Comparison of ENCODE assay signal across 11 cellular contexts in genomic region chr9:19154135-19154612, GRCh38. TPM values are rescaled to one million over a fixed set of nuclear protein-coding genes. Genes with fewer than 3 reads are reported as not detected.
A peak's percentile ranks its signal among the peaks of the same experiment; 100 is the strongest.
DNase-seq lines count a peak whose midpoint lies in the region; ATAC-seq and TF ChIP-seq lines count a peak whose summit lies in the region.
"Had no signal": no experiment of that assay in that cellular context is flagged by ENCODE, and none has a peak within 500 bp of the region (broad histone marks: within the 10 kb centered on the region; RNA-seq: fewer than 3 reads in every experiment).

No MANE protein-coding gene starts in this region.

- H3K9me3 ChIP-seq in upper lobe of left lung, result no peaks in the 10 kb centered on the region
- H3K9me3 ChIP-seq: BLaER1 had no signal

- ATAC-seq in activated CD8-positive, alpha-beta T cell treated with anti-CD3 and anti-CD28 coated beads for 36 hours, result peak; percentile 32
- no peak for ATAC-seq in activated CD8-positive, alpha-beta T cell treated with anti-CD3 and anti-CD28 coated beads, Interleukin-2, amount 10 ng/mL, durations not matched to agents 7 days and 5 days
- ATAC-seq in upper lobe of left lung (ENCODE audit: low FRiP score in 2 of 2), result peak; percentile 80 to 94
- no peak for ATAC-seq in stimulated activated memory B cell treated with anti-CD40 and anti-IgM and Interleukin-4, amounts not matched to agents 10 μg/mL and 1 μg/mL and 100 μg/mL, for 72 hours

- CTCF ChIA-PET in activated CD8-positive, alpha-beta T cell treated with anti-CD3 and anti-CD28 coated beads for 36 hours (lab: Charles Lee), result interaction anchor here (1.1 to 1.6 kb wide), 2 partner anchors 21 to 126 kb away, joined by 3 to 4 read pairs; no protein-coding TSS in a partner anchor
- CTCF ChIA-PET in activated CD8-positive, alpha-beta T cell treated with anti-CD3 and anti-CD28 coated beads, Interleukin-2, amount 10 ng/mL, durations not matched to agents 7 days and 5 days (lab: Charles Lee), result interaction anchor here (0.7 to 3.3 kb wide), 5 partner anchors 19 to 225 kb away, joined by 3 to 21 read pairs (median 3); no protein-coding TSS in a partner anchor

- peak in 1 of 4 donors; percentile 58 for TF ChIP-seq EP300 in upper lobe of left lung (IDR thresholded peaks at IDR 0.05)

- WGBS in upper lobe of left lung, 2 donors, result 42 to 48% methylated on average over 5 of the region's 5 CpGs

- no peak overlapping the region for H3K4me3 Mint-ChIP-seq in activated CD8-positive, alpha-beta T cell treated with anti-CD3 and anti-CD28 coated beads for 36 hours
- no peak overlapping the region for H3K4me3 Mint-ChIP-seq in activated CD8-positive, alpha-beta T cell treated with anti-CD3 and anti-CD28 coated beads, Interleukin-2, amount 10 ng/mL, durations not matched to agents 7 days and 5 days
- H3K4me3 Mint-ChIP-seq in stimulated activated memory B cell treated with anti-CD40 and anti-IgM and Interleukin-4, amounts not matched to agents 10 μg/mL and 1 μg/mL and 100 μg/mL, for 72 hours, result no peak overlapping the region
- H3K4me3 Mint-ChIP-seq in mesothelial cell of epicardium, result no peak overlapping the region

- H3K4me1 ChIP-seq in upper lobe of left lung, result peaks cover 0 to 4% (median 1%) of the 10 kb centered on the region in 4 donors

- no peaks in the 10 kb centered on the region for H3K27me3 Mint-ChIP-seq in activated CD8-positive, alpha-beta T cell treated with anti-CD3 and anti-CD28 coated beads for 36 hours
- H3K27me3 Mint-ChIP-seq in activated CD8-positive, alpha-beta T cell treated with anti-CD3 and anti-CD28 coated beads, Interleukin-2, amount 10 ng/mL, durations not matched to agents 7 days and 5 days (ENCODE audit: low read depth), result no peaks in the 10 kb centered on the region
- H3K27me3 Mint-ChIP-seq in stimulated activated memory B cell treated with anti-CD40 and anti-IgM and Interleukin-4, amounts not matched to agents 10 μg/mL and 1 μg/mL and 100 μg/mL, for 72 hours, result no peaks in the 10 kb centered on the region
- no peaks in the 10 kb centered on the region for H3K27me3 Mint-ChIP-seq in mesothelial cell of epicardium (ENCODE audit: low read depth)

- no peaks in the 10 kb centered on the region for H3K27me3 ChIP-seq in upper lobe of left lung
- H3K27me3 ChIP-seq: BLaER1 had no signal

- intact Hi-C loops in activated CD8-positive, alpha-beta T cell treated with anti-CD3 and anti-CD28 coated beads for 36 hours (cut with micrococcal nuclease), result no loop called here

- POLR2A ChIA-PET in activated CD8-positive, alpha-beta T cell treated with anti-CD3 and anti-CD28 coated beads for 36 hours (lab: Charles Lee), result interaction anchor here (0.7 to 1.6 kb wide), 3 partner anchors 16 to 226 kb away, joined by 3 to 4 read pairs (median 3); partner anchors contain the start of gene RPS6
- POLR2A ChIA-PET in activated CD8-positive, alpha-beta T cell treated with anti-CD3 and anti-CD28 coated beads, Interleukin-2, amount 10 ng/mL, durations not matched to agents 7 days and 5 days (lab: Charles Lee), result no interaction called here

- no peak overlapping the region for H3K27ac Mint-ChIP-seq in activated CD8-positive, alpha-beta T cell treated with anti-CD3 and anti-CD28 coated beads for 36 hours
- H3K27ac Mint-ChIP-seq in activated CD8-positive, alpha-beta T cell treated with anti-CD3 and anti-CD28 coated beads, Interleukin-2, amount 10 ng/mL, durations not matched to agents 7 days and 5 days, result no peak overlapping the region
- no peak overlapping the region for H3K27ac Mint-ChIP-seq in stimulated activated memory B cell treated with anti-CD40 and anti-IgM and Interleukin-4, amounts not matched to agents 10 μg/mL and 1 μg/mL and 100 μg/mL, for 72 hours
- no peak overlapping the region for H3K27ac Mint-ChIP-seq in mesothelial cell of epicardium

- peak overlapping the region in 2 of 4 donors; percentile 4 to 24 for H3K27ac ChIP-seq in upper lobe of left lung
- H3K27ac ChIP-seq: BLaER1 had no signal

- H3K4me1 Mint-ChIP-seq in activated CD8-positive, alpha-beta T cell treated with anti-CD3 and anti-CD28 coated beads for 36 hours (ENCODE audit: low read depth), result peaks cover 34% of the 10 kb centered on the region
- peaks cover 14% of the 10 kb centered on the region for H3K4me1 Mint-ChIP-seq in activated CD8-positive, alpha-beta T cell treated with anti-CD3 and anti-CD28 coated beads, Interleukin-2, amount 10 ng/mL, durations not matched to agents 7 days and 5 days (ENCODE audit: low read depth)
- no peaks in the 10 kb centered on the region for H3K4me1 Mint-ChIP-seq in stimulated activated memory B cell treated with anti-CD40 and anti-IgM and Interleukin-4, amounts not matched to agents 10 μg/mL and 1 μg/mL and 100 μg/mL, for 72 hours
- H3K4me1 Mint-ChIP-seq in mesothelial cell of epicardium, result peaks cover 4% of the 10 kb centered on the region

- no peak for TF ChIP-seq POLR2A in upper lobe of left lung (IDR thresholded peaks at IDR 0.05)

- no peaks in the 10 kb centered on the region for H3K9me3 Mint-ChIP-seq in activated CD8-positive, alpha-beta T cell treated with anti-CD3 and anti-CD28 coated beads for 36 hours
- H3K9me3 Mint-ChIP-seq in activated CD8-positive, alpha-beta T cell treated with anti-CD3 and anti-CD28 coated beads, Interleukin-2, amount 10 ng/mL, durations not matched to agents 7 days and 5 days (ENCODE audit: insufficient read depth), result no peaks in the 10 kb centered on the region
- no peaks in the 10 kb centered on the region for H3K9me3 Mint-ChIP-seq in stimulated activated memory B cell treated with anti-CD40 and anti-IgM and Interleukin-4, amounts not matched to agents 10 μg/mL and 1 μg/mL and 100 μg/mL, for 72 hours
- H3K9me3 Mint-ChIP-seq in mesothelial cell of epicardium, result no peaks in the 10 kb centered on the region

- no peaks in the 10 kb centered on the region for H3K36me3 ChIP-seq in upper lobe of left lung
- H3K36me3 ChIP-seq: BLaER1 had no signal

- H3K36me3 Mint-ChIP-seq in activated CD8-positive, alpha-beta T cell treated with anti-CD3 and anti-CD28 coated beads for 36 hours (ENCODE audit: low read depth), result no peaks in the 10 kb centered on the region
- no peaks in the 10 kb centered on the region for H3K36me3 Mint-ChIP-seq in activated CD8-positive, alpha-beta T cell treated with anti-CD3 and anti-CD28 coated beads, Interleukin-2, amount 10 ng/mL, durations not matched to agents 7 days and 5 days (ENCODE audit: low read depth)
- H3K36me3 Mint-ChIP-seq in stimulated activated memory B cell treated with anti-CD40 and anti-IgM and Interleukin-4, amounts not matched to agents 10 μg/mL and 1 μg/mL and 100 μg/mL, for 72 hours, result no peaks in the 10 kb centered on the region
- H3K36me3 Mint-ChIP-seq in mesothelial cell of epicardium, result peaks cover 2% of the 10 kb centered on the region

- H3K4me3 ChIP-seq in upper lobe of left lung, result no peak overlapping the region
- H3K4me3 ChIP-seq: BLaER1 had no signal

- no peak for DNase-seq in activated CD8-positive, alpha-beta T cell treated with anti-CD3 and anti-CD28 coated beads for 36 hours
- no peak for DNase-seq in activated CD8-positive, alpha-beta T cell treated with anti-CD3 and anti-CD28 coated beads, Interleukin-2, amount 10 ng/mL, durations not matched to agents 7 days and 5 days
- peak; percentile 27 to 30 for DNase-seq in activated T-cell treated with anti-CD3 and anti-CD28 coated beads, Interleukin-2, amount 50 U/mL, for 48 hours
- DNase-seq in iris pigment epithelial cell (ENCODE audit: low read depth) (peak; percentile 99), upper lobe of left lung (peak in 1 of 2 donors; percentile 75), nucleus accumbens (lab: John Stamatoyannopoulos, UW) (no peak), mesothelial cell of epicardium (ENCODE audit: low spot score in 2 of 2, unreplicated experiment in 2 of 2) (no peak)
- DNase-seq: glutamatergic neuron, NCI-H1092 treated with DMSO at 0.1 percent for 48 hours had no signal

- TF ChIP-seq CTCF in activated CD8-positive, alpha-beta T cell treated with anti-CD3 and anti-CD28 coated beads for 36 hours (IDR thresholded peaks at IDR 0.05), result no peak
- TF ChIP-seq CTCF in upper lobe of left lung (IDR thresholded peaks at IDR 0.05) (no peak), mesothelial cell of epicardium (IDR thresholded peaks at IDR 0.05; ENCODE audit: unreplicated experiment) (no peak)

RNA-seq across cellular contexts. Expression of gene PLIN2, which starts 26.9 kb away (rescaled TPM):
- total RNA-seq in activated CD8-positive, alpha-beta T cell treated with anti-CD3 and anti-CD28 coated beads for 36 hours, result 100 to 1,000 TPM; 126 TPM
- 10 to 100 TPM; 53.5 to 54.6 TPM for total RNA-seq in activated CD8-positive, alpha-beta T cell treated with anti-CD3 and anti-CD28 coated beads, Interleukin-2, amount 10 ng/mL, durations not matched to agents 7 days and 5 days
- total RNA-seq in upper lobe of left lung (100 to 1,000 TPM; 156 to 262 (median 218) TPM), mesothelial cell of epicardium (95.1 to 99.4 TPM (median 96.9 TPM) in 3 replicates)

RNA-seq across cellular contexts. Expression of gene HAUS6, which starts 51.5 kb away (rescaled TPM):
- 10 to 100 TPM; 30.8 to 35.8 TPM for total RNA-seq in activated CD8-positive, alpha-beta T cell treated with anti-CD3 and anti-CD28 coated beads for 36 hours
- total RNA-seq in activated CD8-positive, alpha-beta T cell treated with anti-CD3 and anti-CD28 coated beads, Interleukin-2, amount 10 ng/mL, durations not matched to agents 7 days and 5 days, result 10 to 100 TPM; 29.2 to 30.8 TPM
- total RNA-seq in upper lobe of left lung (10 to 100 TPM in 1 of 6 donors, 1 to 10 TPM in 5; 3.3 to 11.8 (median 6.6) TPM), mesothelial cell of epicardium (14.9 to 16.1 TPM (median 15.6 TPM) in 3 replicates)

Comparison
In these comparisons a context has a peak if more than half of its experiments do, and no peak if none do; other contexts are left out.
1. ATAC-seq: peak in activated CD8-positive, alpha-beta T cell treated with anti-CD3 and anti-CD28 coated beads for 36 hours (single experiment) and upper lobe of left lung (2 of 2); none in activated CD8-positive, alpha-beta T cell treated with anti-CD3 and anti-CD28 coated beads, Interleukin-2, amount 10 ng/mL, durations not matched to agents 7 days and 5 days (single experiment) and stimulated activated memory B cell treated with anti-CD40 and anti-IgM and Interleukin-4, amounts not matched to agents 10 μg/mL and 1 μg/mL and 100 μg/mL, for 72 hours (single experiment).
2. DNase-seq: peak in activated T-cell treated with anti-CD3 and anti-CD28 coated beads, Interleukin-2, amount 50 U/mL, for 48 hours (2 of 2) and iris pigment epithelial cell (single experiment); none in activated CD8-positive, alpha-beta T cell treated with anti-CD3 and anti-CD28 coated beads for 36 hours (single experiment), activated CD8-positive, alpha-beta T cell treated with anti-CD3 and anti-CD28 coated beads, Interleukin-2, amount 10 ng/mL, durations not matched to agents 7 days and 5 days (single experiment), nucleus accumbens (0 of 56) and mesothelial cell of epicardium (0 of 2).